Comparison of ENCODE assay signal across 29 cellular contexts in genomic region chr18:71321319-71321718, GRCh38.
"Had no signal": no experiment of that assay in that cellular context is flagged by ENCODE, and none has a peak within 500 bp of the region (broad histone marks: within the 10 kb centered on the region; RNA-seq: fewer than 3 reads in every experiment).

No MANE protein-coding gene starts in this region.

- H3K9ac ChIP-seq: neural progenitor cell, parathyroid adenoma had no signal

- ATAC-seq: natural killer cell; psoas muscle; right cardiac atrium; right lobe of liver; stimulated activated effector memory CD8-positive, alpha-beta T cell treated with anti-CD3 and anti-CD28 coated beads, Interleukin-12 subunit alpha, Interleukin-12 subunit beta, amount 100 ng/mL, for 72 hours; stimulated activated naive CD8-positive, alpha-beta T cell treated with anti-CD3 and anti-CD28 coated beads, Interleukin-15, amount 100 ng/mL, for 72 hours; stimulated activated naive CD8-positive, alpha-beta T cell treated with anti-CD3 and anti-CD28 coated beads, Interleukin-15, Interleukin-2, amounts not matched to agents 100 U/mL and 50 U/mL, for 24 hours; upper lobe of right lung had no signal

- H3K27me3 Mint-ChIP-seq: progenitor cell of endocrine pancreas; stimulated activated naive CD8-positive, alpha-beta T cell treated with anti-CD3 and anti-CD28 coated beads, Interleukin-15, amount 100 ng/mL, for 72 hours had no signal

- H3K27me3 ChIP-seq: neural progenitor cell, ovary, right lobe of liver, sigmoid colon, suprapubic skin, testis, tibial artery, transverse colon, upper lobe of right lung, uterus had no signal

- H3K27ac ChIP-seq: neural progenitor cell, ovary, parathyroid adenoma, psoas muscle, right lobe of liver, sigmoid colon, suprapubic skin, testis, tibial artery, transverse colon, upper lobe of right lung, uterus had no signal

- H3K9me3 Mint-ChIP-seq: nephron, neural progenitor cell, type B pancreatic cell had no signal

- H3K4me2 ChIP-seq: neural progenitor cell had no signal

- H2AFZ ChIP-seq: neural progenitor cell, parathyroid adenoma had no signal

- H3K36me3 ChIP-seq: neural progenitor cell, ovary, right lobe of liver, sigmoid colon, suprapubic skin, tibial artery, transverse colon, upper lobe of right lung, uterus had no signal

- H3K4me1 Mint-ChIP-seq: natural killer cell; nephron; neural progenitor cell; stimulated activated effector memory CD8-positive, alpha-beta T cell treated with anti-CD3 and anti-CD28 coated beads, Interleukin-12 subunit alpha, Interleukin-12 subunit beta, amount 100 ng/mL, for 72 hours; stimulated activated naive CD8-positive, alpha-beta T cell treated with anti-CD3 and anti-CD28 coated beads, Interleukin-15, amount 100 ng/mL, for 72 hours had no signal

- H3K4me3 Mint-ChIP-seq: natural killer cell; nephron; neural progenitor cell; stimulated activated effector memory CD8-positive, alpha-beta T cell treated with anti-CD3 and anti-CD28 coated beads, Interleukin-12 subunit alpha, Interleukin-12 subunit beta, amount 100 ng/mL, for 72 hours; stimulated activated naive CD8-positive, alpha-beta T cell treated with anti-CD3 and anti-CD28 coated beads, Interleukin-15, amount 100 ng/mL, for 72 hours; type B pancreatic cell had no signal

- H3K4me3 ChIP-seq: neural progenitor cell, ovary, psoas muscle, right lobe of liver, sigmoid colon, suprapubic skin, testis, tibial artery, transverse colon, upper lobe of right lung, uterus had no signal

- H3K9me3 ChIP-seq: ovary, psoas muscle, right lobe of liver, sigmoid colon, suprapubic skin, testis, tibial artery, transverse colon, upper lobe of right lung, uterus had no signal

- H3K27ac Mint-ChIP-seq: natural killer cell; nephron; neural progenitor cell; progenitor cell of endocrine pancreas; stimulated activated effector memory CD8-positive, alpha-beta T cell treated with anti-CD3 and anti-CD28 coated beads, Interleukin-12 subunit alpha, Interleukin-12 subunit beta, amount 100 ng/mL, for 72 hours; stimulated activated naive CD8-positive, alpha-beta T cell treated with anti-CD3 and anti-CD28 coated beads, Interleukin-15, amount 100 ng/mL, for 72 hours; type B pancreatic cell had no signal

- H3K4me1 ChIP-seq: neural progenitor cell, parathyroid adenoma, psoas muscle, right lobe of liver, sigmoid colon, suprapubic skin, testis, tibial artery, transverse colon, upper lobe of right lung, uterus had no signal

- DNase-seq: natural killer cell; occipital lobe; ovary; posterior cingulate gyrus; psoas muscle; right cardiac atrium; right lobe of liver; sigmoid colon; small intestine; stimulated activated CD4-positive, alpha-beta T cell treated with anti-CD3 and anti-CD28 coated beads, Interleukin-15, amount 100 ng/mL, for 24 hours; stimulated activated CD4-positive, alpha-beta T cell treated with anti-CD3 and anti-CD28 coated beads, Interleukin-2, amount 100 ng/mL, for 24 hours; stimulated activated CD4-positive, alpha-beta T cell treated with anti-CD3 and anti-CD28 coated beads, Interleukin-2, amount 100 ng/mL, for 48 hours; stimulated activated CD4-positive, alpha-beta T cell treated with anti-CD3 and anti-CD28 coated beads, Interleukin-4, amount 100 ng/mL, for 24 hours; stimulated activated naive CD4-positive, alpha-beta T cell; stimulated activated naive CD8-positive, alpha-beta T cell treated with anti-CD3 and anti-CD28 coated beads, Interleukin-15, amount 100 ng/mL, for 72 hours; stimulated activated naive CD8-positive, alpha-beta T cell treated with anti-CD3 and anti-CD28 coated beads, Interleukin-15, Interleukin-2, amounts not matched to agents 100 U/mL and 50 U/mL, for 24 hours; substantia nigra; testis; tibial artery; transverse colon; upper lobe of right lung; uterus had no signal

- H3K36me3 Mint-ChIP-seq: natural killer cell; neural progenitor cell; stimulated activated effector memory CD8-positive, alpha-beta T cell treated with anti-CD3 and anti-CD28 coated beads, Interleukin-12 subunit alpha, Interleukin-12 subunit beta, amount 100 ng/mL, for 72 hours; type B pancreatic cell had no signal

- H3K79me2 ChIP-seq: parathyroid adenoma had no signal
